12 cellular contexts compared by ENCODE assay signal in genomic region chr12:12979731-12980259, GRCh38. TPM values are rescaled to one million over a fixed set of nuclear protein-coding genes. Genes with fewer than 3 reads are reported as not detected.
A peak's percentile ranks its signal among the peaks of the same experiment; 100 is the strongest.
DNase-seq lines count a peak whose midpoint lies in the region; ATAC-seq, FAIRE-seq and TF ChIP-seq lines count a peak whose summit lies in the region.
"Had no signal": no experiment of that assay in that cellular context is flagged by ENCODE, and none has a peak within 500 bp of the region (broad histone marks: within the 10 kb centered on the region; RNA-seq: fewer than 3 reads in every experiment).

No MANE protein-coding gene starts in this region.

- POLR2A ChIA-PET in activated CD4-positive, alpha-beta T cell treated with anti-CD3 and anti-CD28 coated beads, Interleukin-2, amount 10 ng/mL, durations not matched to agents 7 days and 5 days (lab: Charles Lee) = no interaction called here

- CTCF ChIA-PET in activated CD4-positive, alpha-beta T cell treated with anti-CD3 and anti-CD28 coated beads, Interleukin-2, amount 10 ng/mL, durations not matched to agents 7 days and 5 days (lab: Charles Lee) = interaction anchor here (0.6 to 1.2 kb wide), 4 partner anchors 8 to 135 kb away, joined by 3 to 5 read pairs (median 4); partner anchors contain the start of gene GPRC5D

- H3K36me3 Mint-ChIP-seq in activated CD4-positive, alpha-beta T cell treated with anti-CD3 and anti-CD28 coated beads, Interleukin-2, amount 10 ng/mL, durations not matched to agents 7 days and 5 days (ENCODE audit: low read depth) = peaks cover 3% of the 10 kb centered on the region

- H3K4me1 Mint-ChIP-seq in activated CD4-positive, alpha-beta T cell treated with anti-CD3 and anti-CD28 coated beads, Interleukin-2, amount 10 ng/mL, durations not matched to agents 7 days and 5 days = no peaks in the 10 kb centered on the region

- WGBS in pancreas, 2 donors = 77 to 85% methylated on average over 4 of the region's 4 CpGs

- H3K27me3 Mint-ChIP-seq in activated CD4-positive, alpha-beta T cell treated with anti-CD3 and anti-CD28 coated beads, Interleukin-2, amount 10 ng/mL, durations not matched to agents 7 days and 5 days = no peaks in the 10 kb centered on the region
- H3K27me3 Mint-ChIP-seq: dendritic cell treated with granulocyte-macrophage colony-stimulating factor and Interleukin-4, amounts not matched to agents 40 ng/mL and 50 ng/mL, for 4 days had no signal

- no peaks in the 10 kb centered on the region for H3K9me3 ChIP-seq in pancreas
- H3K9me3 ChIP-seq: testis had no signal

- no peak for FAIRE-seq in pancreas (lab: Jason Lieb, UNC)

- peaks cover 0 to 41% (median 7%) of the 10 kb centered on the region in 3 donors for H3K36me3 ChIP-seq in pancreas

- H3K27ac Mint-ChIP-seq in activated CD4-positive, alpha-beta T cell treated with anti-CD3 and anti-CD28 coated beads, Interleukin-2, amount 10 ng/mL, durations not matched to agents 7 days and 5 days = no peak overlapping the region
- H3K27ac Mint-ChIP-seq: dendritic cell treated with granulocyte-macrophage colony-stimulating factor and Interleukin-4, amounts not matched to agents 40 ng/mL and 50 ng/mL, for 4 days had no signal

- intact Hi-C loops in pancreas (cut with DNase I) = no loop called here

- ATAC-seq in foreskin keratinocyte (peak; percentile 65), pancreas (peak in 3 of 4 donors; percentile 23 to 61 (median 42)), HG02938 (IDR thresholded peaks at IDR 0.05; ENCODE audit: unreplicated experiment) (no peak), GM21576 (IDR thresholded peaks at IDR 0.05; ENCODE audit: unreplicated experiment) (no peak)

- DNase-seq in COLO829 (ENCODE audit: low spot score) (peak; percentile 45), foreskin keratinocyte (peak; percentile 34 to 78), pancreas (no peak), NCI-H2107 treated with DMSO at 0.1 percent for 48 hours (lab: John Stamatoyannopoulos, UW; ENCODE audit: unreplicated experiment) (no peak)
- DNase-seq in activated CD4-positive, alpha-beta T cell treated with anti-CD3 and anti-CD28 coated beads, Interleukin-2, amount 10 ng/mL, durations not matched to agents 7 days and 5 days = no peak
- DNase-seq: activated CD4-positive, alpha-beta T cell treated with anti-CD3 and anti-CD28 coated beads, Interleukin-2, amount 50 U/mL, for 4 hours; DMS153; testis had no signal

- H3K27me3 ChIP-seq in foreskin keratinocyte = no peaks in the 10 kb centered on the region
- H3K27me3 ChIP-seq in pancreas = no peaks in the 10 kb centered on the region
- H3K27me3 ChIP-seq: testis had no signal

- no peak for TF ChIP-seq CTCF in WI38 (IDR thresholded peaks at IDR 0.05; ENCODE audit: low read depth, low read length)
- TF ChIP-seq CTCF in foreskin keratinocyte (conservative IDR thresholded peaks at IDR 0.05) = no peak
- no peak for TF ChIP-seq CTCF in pancreas (IDR thresholded peaks at IDR 0.05)

- H3K4me1 ChIP-seq in foreskin keratinocyte = peaks cover 4% of the 10 kb centered on the region
- no peaks in the 10 kb centered on the region for H3K4me1 ChIP-seq in pancreas
- H3K4me1 ChIP-seq: testis had no signal

- H3K4me3 ChIP-seq in WI38 (ENCODE audit: low read depth, low read length) (peak overlapping the region; percentile 21; the same call in 1 of the 2 replicates), pancreas (no peak overlapping the region)
- H3K4me3 ChIP-seq: testis had no signal

- H3K27ac ChIP-seq in foreskin keratinocyte = no peak overlapping the region
- H3K27ac ChIP-seq in pancreas = no peak overlapping the region
- H3K27ac ChIP-seq: testis had no signal

- H3K4me3 Mint-ChIP-seq in activated CD4-positive, alpha-beta T cell treated with anti-CD3 and anti-CD28 coated beads, Interleukin-2, amount 10 ng/mL, durations not matched to agents 7 days and 5 days = no peak overlapping the region
- H3K4me3 Mint-ChIP-seq: dendritic cell treated with granulocyte-macrophage colony-stimulating factor and Interleukin-4, amounts not matched to agents 40 ng/mL and 50 ng/mL, for 4 days had no signal

- no peaks in the 10 kb centered on the region for H3K9me3 Mint-ChIP-seq in activated CD4-positive, alpha-beta T cell treated with anti-CD3 and anti-CD28 coated beads, Interleukin-2, amount 10 ng/mL, durations not matched to agents 7 days and 5 days
- H3K9me3 Mint-ChIP-seq: dendritic cell treated with granulocyte-macrophage colony-stimulating factor and Interleukin-4, amounts not matched to agents 40 ng/mL and 50 ng/mL, for 4 days had no signal

RNA-seq across cellular contexts. Expression of gene HEBP1, which starts 20.3 kb away (rescaled TPM):
- 19.6 and 20.5 TPM in 2 replicates for total RNA-seq in foreskin keratinocyte
- polyA plus RNA-seq in foreskin keratinocyte = 40.3 and 44.0 TPM in 2 replicates
- total RNA-seq in pancreas = 10 to 100 TPM; 37.4 to 57.6 (median 49.1) TPM
- 10 to 100 TPM; 25.8 to 41.6 TPM for polyA plus RNA-seq in pancreas
- total RNA-seq in activated CD4-positive, alpha-beta T cell treated with anti-CD3 and anti-CD28 coated beads, Interleukin-2, amount 10 ng/mL, durations not matched to agents 7 days and 5 days = 10 to 100 TPM; 19.6 to 21.2 TPM

RNA-seq across cellular contexts. Expression of gene GPRC5D, which starts 27.8 kb away (rescaled TPM):
- total RNA-seq in foreskin keratinocyte = not detected in 2 replicates
- not detected in 2 replicates for polyA plus RNA-seq in foreskin keratinocyte
- total RNA-seq in pancreas = under 1 TPM in 1 of 6 donors, not detected in 5; 0.24 TPM
- under 1 TPM; 0.33 to 0.42 TPM for polyA plus RNA-seq in pancreas
- total RNA-seq in activated CD4-positive, alpha-beta T cell treated with anti-CD3 and anti-CD28 coated beads, Interleukin-2, amount 10 ng/mL, durations not matched to agents 7 days and 5 days = under 1 TPM; 0.22 to 0.67 TPM

Comparison
In these comparisons a context has a peak if more than half of its experiments do, and no peak if none do; other contexts are left out.
1. DNase-seq: peak in COLO829 (single experiment) and foreskin keratinocyte (2 of 2); none in pancreas (0 of 6), NCI-H2107 treated with DMSO at 0.1 percent for 48 hours (single experiment) and activated CD4-positive, alpha-beta T cell treated with anti-CD3 and anti-CD28 coated beads, Interleukin-2, amount 10 ng/mL, durations not matched to agents 7 days and 5 days (single experiment).
2. ATAC-seq: peak in foreskin keratinocyte (single experiment) and pancreas (3 of 4); none in HG02938 (single experiment) and GM21576 (single experiment).